In the genomic region with DNA sequence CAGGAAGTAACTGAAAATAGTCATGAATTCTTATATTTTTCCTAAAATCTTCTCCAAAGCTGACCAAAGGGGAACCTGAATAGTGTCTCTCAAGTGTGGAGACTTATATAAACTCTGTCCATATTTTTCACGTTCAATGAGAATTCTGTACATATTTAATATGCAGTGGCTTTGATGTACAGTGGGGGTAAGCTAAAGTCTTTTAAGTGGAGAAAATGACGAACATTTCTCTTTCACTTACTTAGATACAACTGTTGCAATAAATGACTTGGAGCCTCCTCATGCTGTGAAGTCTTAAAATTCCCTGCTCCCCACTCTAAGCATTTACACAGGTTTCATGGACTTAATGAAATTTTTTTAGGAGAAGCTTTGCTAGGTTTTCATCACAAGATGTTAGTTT, we compare ENCODE assay signal across 29 cellular contexts.
"Had no signal": no experiment of that assay in that cellular context is flagged by ENCODE, and none has a peak within 500 bp of the region (broad histone marks: within the 10 kb centered on the region; RNA-seq: fewer than 3 reads in every experiment).

No MANE protein-coding gene starts in this region.

- DNase-seq: activated CD4-positive, alpha-beta memory T cell treated with anti-CD3 and anti-CD28 coated beads for 36 hours; activated CD4-positive, alpha-beta T cell treated with anti-CD3 and anti-CD28 coated beads, Interleukin-2, amount 10 ng/mL, durations not matched to agents 24 days and 14 days; activated CD4-positive, CD25-positive, alpha-beta regulatory T cell treated with anti-CD3 and anti-CD28 coated beads, Interleukin-2, amount 50 U/mL, for 72 hours; activated gamma-delta T cell; adrenal gland; aorta; body of pancreas; dermis blood vessel endothelial cell; effector CD4-positive, alpha-beta T cell; foreskin keratinocyte; heart right ventricle; naive B cell; nucleus accumbens; pancreas; retina; stimulated activated CD4-positive, alpha-beta T cell treated with anti-CD3 and anti-CD28 coated beads, Interleukin-4, amount 100 ng/mL, for 24 hours; stimulated activated naive CD8-positive, alpha-beta T cell treated with anti-CD3 and anti-CD28 coated beads, Interleukin-15, amount 100 ng/mL, for 72 hours; SW 1271; T-helper 17 cell; T1000 had no signal

- H3K36me3 ChIP-seq: adrenal gland, esophagus muscularis mucosa, heart right ventricle, pancreas, prostate gland, tibial nerve had no signal

- H3K9me3 ChIP-seq: adrenal gland, body of pancreas, esophagus muscularis mucosa, heart right ventricle, pancreas, prostate gland, tibial nerve had no signal

- H3K27ac Mint-ChIP-seq: activated CD4-positive, alpha-beta memory T cell treated with anti-CD3 and anti-CD28 coated beads for 36 hours; activated CD4-positive, alpha-beta T cell treated with anti-CD3 and anti-CD28 coated beads, Interleukin-2, amount 10 ng/mL, durations not matched to agents 24 days and 14 days; activated naive CD4-positive, alpha-beta T cell treated with anti-CD3 and anti-CD28 coated beads, Interleukin-2, amount 50 U/mL, for 24 hours; naive B cell; stimulated activated effector memory CD8-positive, alpha-beta T cell treated with anti-CD3 and anti-CD28 coated beads, Interleukin-12 subunit alpha, Interleukin-12 subunit beta, amount 100 ng/mL, for 72 hours; stimulated activated naive CD8-positive, alpha-beta T cell treated with anti-CD3 and anti-CD28 coated beads, Interleukin-15, amount 100 ng/mL, for 72 hours; T-helper 17 cell had no signal

- H3K4me1 Mint-ChIP-seq: activated CD4-positive, alpha-beta T cell treated with anti-CD3 and anti-CD28 coated beads, Interleukin-2, amount 10 ng/mL, durations not matched to agents 24 days and 14 days; activated naive CD4-positive, alpha-beta T cell treated with anti-CD3 and anti-CD28 coated beads, Interleukin-2, amount 50 U/mL, for 24 hours; naive B cell; stimulated activated effector memory CD8-positive, alpha-beta T cell treated with anti-CD3 and anti-CD28 coated beads, Interleukin-12 subunit alpha, Interleukin-12 subunit beta, amount 100 ng/mL, for 72 hours; T-helper 17 cell had no signal

- ATAC-seq: body of pancreas; foreskin keratinocyte; heart right ventricle; pancreas; sciatic nerve; stimulated activated effector memory CD8-positive, alpha-beta T cell treated with anti-CD3 and anti-CD28 coated beads, Interleukin-12 subunit alpha, Interleukin-12 subunit beta, amount 100 ng/mL, for 72 hours; stimulated activated naive CD8-positive, alpha-beta T cell treated with anti-CD3 and anti-CD28 coated beads, Interleukin-15, amount 100 ng/mL, for 72 hours; T-helper 17 cell had no signal

- H3K4me3 ChIP-seq: adrenal gland, body of pancreas, esophagus muscularis mucosa, heart right ventricle, pancreas, prostate gland, skin epidermis, tibial nerve had no signal

- H3K36me3 Mint-ChIP-seq: activated CD4-positive, alpha-beta memory T cell treated with anti-CD3 and anti-CD28 coated beads for 36 hours; activated naive CD4-positive, alpha-beta T cell treated with anti-CD3 and anti-CD28 coated beads, Interleukin-2, amount 50 U/mL, for 24 hours; naive B cell; stimulated activated effector memory CD8-positive, alpha-beta T cell treated with anti-CD3 and anti-CD28 coated beads, Interleukin-12 subunit alpha, Interleukin-12 subunit beta, amount 100 ng/mL, for 72 hours had no signal

- H3K27me3 ChIP-seq: adrenal gland, body of pancreas, esophagus muscularis mucosa, foreskin keratinocyte, heart right ventricle, pancreas, tibial nerve had no signal

- H3K27ac ChIP-seq: adrenal gland, body of pancreas, esophagus muscularis mucosa, foreskin keratinocyte, heart right ventricle, pancreas, prostate gland, skin epidermis, tibial nerve had no signal

- H3K4me1 ChIP-seq: adrenal gland, body of pancreas, foreskin keratinocyte, pancreas, prostate gland had no signal

- H3K27me3 Mint-ChIP-seq: activated CD4-positive, alpha-beta memory T cell treated with anti-CD3 and anti-CD28 coated beads for 36 hours; activated CD4-positive, alpha-beta T cell treated with anti-CD3 and anti-CD28 coated beads, Interleukin-2, amount 10 ng/mL, durations not matched to agents 24 days and 14 days; activated naive CD4-positive, alpha-beta T cell treated with anti-CD3 and anti-CD28 coated beads, Interleukin-2, amount 50 U/mL, for 24 hours; naive B cell; stimulated activated naive CD8-positive, alpha-beta T cell treated with anti-CD3 and anti-CD28 coated beads, Interleukin-15, amount 100 ng/mL, for 72 hours had no signal

- H3K9me3 Mint-ChIP-seq: activated CD4-positive, alpha-beta memory T cell treated with anti-CD3 and anti-CD28 coated beads for 36 hours; activated CD4-positive, alpha-beta T cell treated with anti-CD3 and anti-CD28 coated beads, Interleukin-2, amount 10 ng/mL, durations not matched to agents 24 days and 14 days; activated naive CD4-positive, alpha-beta T cell treated with anti-CD3 and anti-CD28 coated beads, Interleukin-2, amount 50 U/mL, for 24 hours; stimulated activated naive CD8-positive, alpha-beta T cell treated with anti-CD3 and anti-CD28 coated beads, Interleukin-15, amount 100 ng/mL, for 72 hours had no signal

- H3K4me3 Mint-ChIP-seq: activated CD4-positive, alpha-beta memory T cell treated with anti-CD3 and anti-CD28 coated beads for 36 hours; activated CD4-positive, alpha-beta T cell treated with anti-CD3 and anti-CD28 coated beads, Interleukin-2, amount 10 ng/mL, durations not matched to agents 24 days and 14 days; activated naive CD4-positive, alpha-beta T cell treated with anti-CD3 and anti-CD28 coated beads, Interleukin-2, amount 50 U/mL, for 24 hours; mesothelial cell of epicardium; naive B cell; neural crest cell; stimulated activated effector memory CD8-positive, alpha-beta T cell treated with anti-CD3 and anti-CD28 coated beads, Interleukin-12 subunit alpha, Interleukin-12 subunit beta, amount 100 ng/mL, for 72 hours; T-helper 17 cell had no signal
